In genomic region chr5:136020001-136020382, GRCh38 we compare ENCODE assay signal across 11 cellular contexts. TPM values are rescaled to one million over a fixed set of nuclear protein-coding genes. Genes with fewer than 3 reads are reported as not detected.
DNase-seq lines count a peak whose midpoint lies in the region; ATAC-seq and TF ChIP-seq lines count a peak whose summit lies in the region.
"Had no signal": no experiment of that assay in that cellular context is flagged by ENCODE, and none has a peak within 500 bp of the region (broad histone marks: within the 10 kb centered on the region; RNA-seq: fewer than 3 reads in every experiment).

No MANE protein-coding gene starts in this region.

- H3K4me3 Mint-ChIP-seq in CD14-positive monocyte = peak overlapping the region in 1 of 2 donors; percentile 43
- H3K4me3 Mint-ChIP-seq in T-helper 17 cell = no peak overlapping the region
- H3K4me3 Mint-ChIP-seq: activated CD8-positive, alpha-beta T cell treated with anti-CD3 and anti-CD28 coated beads for 36 hours had no signal

- TF ChIP-seq CTCF in CD14-positive monocyte (IDR thresholded peaks at IDR 0.05) (no peak), GM10266 (IDR thresholded peaks at IDR 0.05; ENCODE audit: control insufficient read depth, insufficient read depth, low read depth, missing control alignments) (no peak)

- peaks cover 1 to 2% (median 1%) of the 10 kb centered on the region in 3 donors for H3K27me3 Mint-ChIP-seq in CD14-positive monocyte (ENCODE audit: low read depth in 3 of 3)
- H3K27me3 Mint-ChIP-seq in T-helper 17 cell = peaks cover 6% of the 10 kb centered on the region

- peaks cover 89% of the 10 kb centered on the region for H3K4me1 Mint-ChIP-seq in CD14-positive monocyte
- no peaks in the 10 kb centered on the region for H3K4me1 Mint-ChIP-seq in T-helper 17 cell

- DNase-seq in CD14-positive monocyte (ENCODE audit: low spot score) = no peak
- no peak for DNase-seq in T-helper 17 cell
- DNase-seq in right cardiac atrium = no peak
- DNase-seq in GM10266 (ENCODE audit: extremely low spot score) = no peak
- no peak for DNase-seq in mucosa of gallbladder (ENCODE audit: low spot score)
- no peak for DNase-seq in 8988T
- DNase-seq in NCI-H1436 (lab: John Stamatoyannopoulos, UW) = no peak

- H3K36me3 Mint-ChIP-seq in CD14-positive monocyte (peaks cover 5 to 17% of the 10 kb centered on the region in 2 donors), T-helper 17 cell (ENCODE audit: low read depth) (no peaks in the 10 kb centered on the region)

- peaks cover 0 to 4% (median 0%) of the 10 kb centered on the region in 7 donors for H3K9me3 Mint-ChIP-seq in CD14-positive monocyte
- H3K9me3 Mint-ChIP-seq: activated CD8-positive, alpha-beta T cell treated with anti-CD3 and anti-CD28 coated beads for 36 hours had no signal

- H3K9ac ChIP-seq in skeletal muscle tissue (ENCODE audit: low read depth in 1 of 3, low read length in 3 of 3) = no peak overlapping the region
- H3K9ac ChIP-seq: BLaER1 had no signal

- peak overlapping the region; percentile 37 to 89 (median 87) for H3K27ac Mint-ChIP-seq in CD14-positive monocyte
- H3K27ac Mint-ChIP-seq in T-helper 17 cell = peak overlapping the region; percentile 14
- H3K27ac Mint-ChIP-seq: activated CD8-positive, alpha-beta T cell treated with anti-CD3 and anti-CD28 coated beads for 36 hours had no signal

- H3K9me3 ChIP-seq in T-helper 17 cell (ENCODE audit: control insufficient read depth, low read length, poor library complexity, severe bottlenecking) (no peaks in the 10 kb centered on the region), right cardiac atrium (ENCODE audit: control insufficient read depth, low read length) (no peaks in the 10 kb centered on the region), skeletal muscle tissue (ENCODE audit: control insufficient read depth in 3 of 3, low read length in 3 of 3) (no peaks in the 10 kb centered on the region)
- H3K9me3 ChIP-seq: BLaER1 had no signal

- no peak overlapping the region for H3K4me3 ChIP-seq in right cardiac atrium (ENCODE audit: low read length)
- H3K4me3 ChIP-seq in skeletal muscle tissue (ENCODE audit: low read length in 3 of 3) = no peak overlapping the region
- H3K4me3 ChIP-seq: BLaER1, cardiac muscle cell had no signal

- H3K27ac ChIP-seq in right cardiac atrium (ENCODE audit: low read length) (peak overlapping the region; percentile 31), skeletal muscle tissue (ENCODE audit: low read depth, low read length) (peak overlapping the region; percentile 65)
- H3K27ac ChIP-seq: BLaER1, cardiac muscle cell had no signal

- no peak for ATAC-seq in T-helper 17 cell
- no peak for ATAC-seq in right cardiac atrium

- H3K4me1 ChIP-seq in right cardiac atrium (ENCODE audit: control insufficient read depth, insufficient read depth, low read length) (peaks cover 15% of the 10 kb centered on the region), skeletal muscle tissue (ENCODE audit: control insufficient read depth in 3 of 3, insufficient read depth in 3 of 3, low read length in 3 of 3) (peaks cover 21 to 33% (median 26%) of the 10 kb centered on the region in 3 donors)
- H3K4me1 ChIP-seq: BLaER1 had no signal

- no peaks in the 10 kb centered on the region for H3K36me3 ChIP-seq in skeletal muscle tissue (ENCODE audit: control insufficient read depth in 3 of 3, insufficient read depth in 3 of 3, low read length in 3 of 3)
- H3K36me3 ChIP-seq: BLaER1, cardiac muscle cell had no signal

- 83% methylated on average over 2 of the region's 2 CpGs for WGBS in right cardiac atrium

- intact Hi-C loops in CD14-positive monocyte (cut with micrococcal nuclease) = loop anchor here in 1 of 2 donors (10.0 kb wide), 1 partner anchor 45 kb away; no protein-coding TSS in a partner anchor
- intact Hi-C loops in right cardiac atrium (cut with DNase I) = no loop called here

- H3K27me3 ChIP-seq in right cardiac atrium (ENCODE audit: control insufficient read depth, insufficient read depth) (no peaks in the 10 kb centered on the region), skeletal muscle tissue (ENCODE audit: control insufficient read depth in 3 of 3, insufficient read depth in 3 of 3, low read length in 3 of 3) (no peaks in the 10 kb centered on the region)
- H3K27me3 ChIP-seq: BLaER1, cardiac muscle cell had no signal

RNA-seq across cellular contexts. Expression of gene TGFBI, which starts 8.8 kb away (rescaled TPM):
- polyA plus RNA-seq in CD14-positive monocyte = 100 to 1,000 TPM; 480 to 653 TPM
- total RNA-seq in T-helper 17 cell = 1 to 10 TPM; 6.6 to 8.6 TPM
- 10 to 100 TPM; 41.6 to 60.4 (median 51.2) TPM for total RNA-seq in right cardiac atrium
- 44.1 TPM for polyA plus RNA-seq in right cardiac atrium
- total RNA-seq in skeletal muscle tissue = 204 TPM
- total RNA-seq in mucosa of gallbladder = 235 TPM
- total RNA-seq: activated CD8-positive, alpha-beta T cell treated with anti-CD3 and anti-CD28 coated beads for 36 hours had no signal

Comparison
In these comparisons a context has a peak if more than half of its experiments do, and no peak if none do; other contexts are left out.
1. RNA of gene TGFBI, which starts 8.8 kb away (total RNA-seq): 235 TPM in mucosa of gallbladder (single experiment), 204 TPM in skeletal muscle tissue (single experiment) and 41.6 to 60.4 TPM in right cardiac atrium; 6.6 to 8.6 TPM in T-helper 17 cell; every median in the first group is over 4 times any median in the second.